ENCODE assay signal across 26 cellular contexts in the genomic region with DNA sequence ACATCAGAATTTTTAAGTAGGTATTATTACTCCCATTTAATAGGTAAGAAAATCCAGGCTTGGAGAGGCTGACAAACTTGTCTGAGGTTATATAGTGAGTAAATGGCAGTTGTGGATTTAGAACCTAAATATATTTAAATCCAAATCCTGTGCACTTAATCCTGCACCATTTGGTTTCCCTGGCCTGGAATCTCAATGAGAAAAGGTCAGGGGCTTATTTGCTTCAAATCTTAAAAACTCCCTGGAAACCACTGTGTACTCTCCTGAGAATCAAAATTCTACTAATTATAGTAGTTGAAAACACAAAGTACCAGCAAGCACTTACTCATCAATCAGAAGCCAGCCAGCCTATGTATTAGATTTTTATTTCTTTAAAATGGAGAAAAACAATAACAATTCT.
DNase-seq lines count a peak whose midpoint lies in the region; ATAC-seq, FAIRE-seq and TF ChIP-seq lines count a peak whose summit lies in the region.
"Had no signal": no experiment of that assay in that cellular context is flagged by ENCODE, and none has a peak within 500 bp of the region (broad histone marks: within the 10 kb centered on the region; RNA-seq: fewer than 3 reads in every experiment).

No MANE protein-coding gene starts in this region.

- H2AFZ ChIP-seq in endothelial cell of umbilical vein (ENCODE audit: low read depth, low read length) (no peak overlapping the region), HepG2 (ENCODE audit: low read length) (no peak overlapping the region)

- peak overlapping the region; percentile 5 for H3K27ac ChIP-seq in endothelial cell of umbilical vein (ENCODE audit: insufficient read depth, low read depth, low read length)
- no peak overlapping the region for H3K27ac ChIP-seq in HepG2 (ENCODE audit: extremely low read length, insufficient read depth, low read length)

- H3K9me3 ChIP-seq in endothelial cell of umbilical vein (replicated peaks; ENCODE audit: control insufficient read depth, insufficient read depth, low read length) (no peaks in the 10 kb centered on the region), HepG2 (ENCODE audit: low read length) (no peaks in the 10 kb centered on the region)
- H3K9me3 ChIP-seq: heart right ventricle, tibial artery had no signal

- H3K27ac Mint-ChIP-seq in nephron progenitor cell, result no peak overlapping the region
- H3K27ac Mint-ChIP-seq in activated T-helper 2 cell treated with anti-CD3 and anti-CD28 coated beads, Interferon-gamma antibody, Interleukin-2, Interleukin-4, amounts not matched to agents 10 μg/mL and 5 μg/mL and 100 μg/mL, durations not matched to agents 14 hours and 24 hours and 36 hours, result no peak overlapping the region
- H3K27ac Mint-ChIP-seq: activated naive CD4-positive, alpha-beta T cell treated with anti-CD3 and anti-CD28 coated beads, Interleukin-2, amount 50 U/mL, for 72 hours; activated T-cell treated with anti-CD3 and anti-CD28 coated beads, Interleukin-2, amount 50 U/mL, for 72 hours; CD4-positive, CD25-positive, alpha-beta regulatory T cell; memory B cell; natural killer cell had no signal

- peaks cover 90% of the 10 kb centered on the region for H3K79me2 ChIP-seq in endothelial cell of umbilical vein (ENCODE audit: control insufficient read depth, insufficient read depth, low read length)
- no peaks in the 10 kb centered on the region for H3K79me2 ChIP-seq in HepG2 (ENCODE audit: insufficient read depth, low read length)

- no peaks in the 10 kb centered on the region for H3K27me3 ChIP-seq in endothelial cell of umbilical vein (ENCODE audit: control insufficient read depth in 2 of 2, insufficient read depth in 2 of 2, low read length in 2 of 2)
- H3K27me3 ChIP-seq in HepG2 (ENCODE audit: control insufficient read depth in 1 of 2, insufficient read depth in 2 of 2, low read length in 2 of 2), result no peaks in the 10 kb centered on the region
- H3K27me3 ChIP-seq: heart right ventricle, tibial artery had no signal

- H3K4me1 ChIP-seq in endothelial cell of umbilical vein (ENCODE audit: control insufficient read depth, extremely low read depth, insufficient read depth, low read length), result peaks cover 30% of the 10 kb centered on the region
- H3K4me1 ChIP-seq in HepG2 (ENCODE audit: insufficient read depth, low read length), result no peaks in the 10 kb centered on the region

- H3K4me3 Mint-ChIP-seq in nephron progenitor cell, result peak overlapping the region; percentile 95
- H3K4me3 Mint-ChIP-seq in activated T-helper 2 cell treated with anti-CD3 and anti-CD28 coated beads, Interferon-gamma antibody, Interleukin-2, Interleukin-4, amounts not matched to agents 10 μg/mL and 5 μg/mL and 100 μg/mL, durations not matched to agents 14 hours and 24 hours and 36 hours (ENCODE audit: low read depth), result no peak overlapping the region
- H3K4me3 Mint-ChIP-seq: activated T-cell treated with anti-CD3 and anti-CD28 coated beads, Interleukin-2, amount 50 U/mL, for 72 hours; CD4-positive, CD25-positive, alpha-beta regulatory T cell; memory B cell; natural killer cell had no signal

- TF ChIP-seq CTCF in D721Med (IDR thresholded peaks at IDR 0.05; ENCODE audit: insufficient read depth, missing control alignments) (no peak), endothelial cell of umbilical vein (IDR thresholded peaks at IDR 0.05; ENCODE audit: extremely low read depth in 1 of 2, insufficient read depth in 1 of 2, low read depth in 1 of 2, low read length in 2 of 2) (no peak), nephron progenitor cell (IDR thresholded peaks at IDR 0.05) (no peak), HepG2 (CRISPR knock-in tag; IDR thresholded peaks at IDR 0.05) (no peak)

- no peak for ATAC-seq in HepG2
- ATAC-seq: activated CD4-positive, CD25-positive, alpha-beta regulatory T cell treated with anti-CD3 and anti-CD28 coated beads, Interleukin-2, amount 50 U/mL, for 24 hours; activated naive CD4-positive, alpha-beta T cell treated with anti-CD3 and anti-CD28 coated beads, Interleukin-2, amount 50 U/mL, for 72 hours; activated T-cell treated with anti-CD3 and anti-CD28 coated beads, Interleukin-2, amount 50 U/mL, for 72 hours; heart right ventricle; natural killer cell; stimulated activated naive CD8-positive, alpha-beta T cell treated with anti-CD3 and anti-CD28 coated beads, Interleukin-15, Interleukin-2, amounts not matched to agents 100 U/mL and 50 U/mL, for 24 hours had no signal

- POLR2A ChIA-PET in endothelial cell of umbilical vein (lab: Charles Lee) (interaction anchor here (0.6 kb wide), 1 partner anchor 31 kb away, joined by 5 read pairs; no protein-coding TSS in a partner anchor), HepG2 (lab: Yijun Ruan, JAX) (no interaction called here)

- H3K9me3 Mint-ChIP-seq in nephron progenitor cell, result no peaks in the 10 kb centered on the region
- no peaks in the 10 kb centered on the region for H3K9me3 Mint-ChIP-seq in activated T-helper 2 cell treated with anti-CD3 and anti-CD28 coated beads, Interferon-gamma antibody, Interleukin-2, Interleukin-4, amounts not matched to agents 10 μg/mL and 5 μg/mL and 100 μg/mL, durations not matched to agents 14 hours and 24 hours and 36 hours
- H3K9me3 Mint-ChIP-seq: activated naive CD4-positive, alpha-beta T cell treated with anti-CD3 and anti-CD28 coated beads, Interleukin-2, amount 50 U/mL, for 72 hours; activated T-cell treated with anti-CD3 and anti-CD28 coated beads, Interleukin-2, amount 50 U/mL, for 72 hours; CD4-positive, CD25-positive, alpha-beta regulatory T cell; memory B cell; natural killer cell had no signal

- FAIRE-seq in D721Med (lab: Jason Lieb, UNC) (peak; percentile 74), endothelial cell of umbilical vein (lab: Jason Lieb, UNC) (no peak), HepG2 (lab: Jason Lieb, UNC) (no peak)
- FAIRE-seq: colon, GM12892, keratinocyte had no signal

- H3K4me2 ChIP-seq in endothelial cell of umbilical vein (ENCODE audit: insufficient read depth, low read length) (no peak overlapping the region), HepG2 (ENCODE audit: low read depth, low read length) (no peak overlapping the region)
- H3K4me2 ChIP-seq: smooth muscle cell had no signal

- no peaks in the 10 kb centered on the region for H3K9me1 ChIP-seq in endothelial cell of umbilical vein (replicated peaks; ENCODE audit: control insufficient read depth, extremely low read depth, insufficient read depth, low read length)

- TF ChIP-seq POLR2A in endothelial cell of umbilical vein (IDR thresholded peaks at IDR 0.05; ENCODE audit: low read depth, low read length) (no peak), HepG2 (IDR thresholded peaks at IDR 0.05; ENCODE audit: insufficient read depth in 1 of 2, low read depth in 2 of 2, low read length in 2 of 2) (no peak)

- H4K20me1 ChIP-seq in endothelial cell of umbilical vein (replicated peaks; ENCODE audit: control insufficient read depth, extremely low read depth, insufficient read depth, low read length), result no peaks in the 10 kb centered on the region
- no peaks in the 10 kb centered on the region for H4K20me1 ChIP-seq in HepG2 (ENCODE audit: insufficient read depth, low read length)

- H3K27me3 Mint-ChIP-seq in nephron progenitor cell (ENCODE audit: low read depth, poor library complexity), result no peaks in the 10 kb centered on the region
- H3K27me3 Mint-ChIP-seq in activated T-helper 2 cell treated with anti-CD3 and anti-CD28 coated beads, Interferon-gamma antibody, Interleukin-2, Interleukin-4, amounts not matched to agents 10 μg/mL and 5 μg/mL and 100 μg/mL, durations not matched to agents 14 hours and 24 hours and 36 hours (ENCODE audit: low read depth), result peaks cover 2% of the 10 kb centered on the region
- H3K27me3 Mint-ChIP-seq: memory B cell had no signal

- intact Hi-C loops in endothelial cell of umbilical vein (cut with micrococcal nuclease), result no loop called here
- intact Hi-C loops in activated T-helper 2 cell treated with anti-CD3 and anti-CD28 coated beads, Interferon-gamma antibody, Interleukin-2, Interleukin-4, amounts not matched to agents 10 μg/mL and 5 μg/mL and 100 μg/mL, durations not matched to agents 14 hours and 24 hours and 36 hours (cut with micrococcal nuclease), result no loop called here
- intact Hi-C loops in HepG2 (cut with micrococcal nuclease; ENCODE audit: unreplicated experiment), result no loop called here

- dilution Hi-C loops in endothelial cell of umbilical vein (cut with MboI; ENCODE audit: extremely low pct_ligation_motif_present, low sequenced_read_pairs), result no loop called here

- BruUV-seq in endothelial cell of umbilical vein (replicated peaks; lab: Mats Ljungman, UMichigan) (no TSS peak), HepG2 (replicated peaks; lab: Mats Ljungman, UMichigan) (no TSS peak)

- H3K36me3 ChIP-seq in endothelial cell of umbilical vein (ENCODE audit: control insufficient read depth in 2 of 2, extremely low read depth in 1 of 2, insufficient read depth in 2 of 2, low read length in 2 of 2) (peaks cover 15 to 16% of the 10 kb centered on the region in 2 experiments), HepG2 (replicated peaks in 1 of 2; ENCODE audit: control insufficient read depth in 1 of 2, insufficient read depth in 2 of 2, low read length in 2 of 2) (peaks cover 14 to 21% of the 10 kb centered on the region in 2 experiments; a peak in 4 of 5 replicates)

- CTCF ChIA-PET in endothelial cell of umbilical vein (lab: Charles Lee) (interaction anchor here (1.3 to 1.9 kb wide), 3 partner anchors 15 to 133 kb away, joined by 4 to 9 read pairs (median 7); a partner anchor contains a TSS), HepG2 (lab: Yijun Ruan, JAX; ENCODE audit: low intra/inter-chr PET ratio, low total read pairs) (no interaction called here)

- H3K4me3 ChIP-seq in endothelial cell of umbilical vein (replicated peaks in 1 of 3; ENCODE audit: insufficient read depth in 1 of 3, low read depth in 1 of 3, low read length in 3 of 3) (no peak overlapping the region), HepG2 (replicated peaks in 1 of 3; ENCODE audit: insufficient read depth in 1 of 3, low read depth in 2 of 3, low read length in 3 of 3) (no peak overlapping the region)
- H3K4me3 ChIP-seq: heart right ventricle, smooth muscle cell had no signal

- TF ChIP-seq RAD21 in HepG2 (CRISPR knock-in tag; IDR thresholded peaks at IDR 0.05), result no peak

- in situ Hi-C loops in HepG2 (cut with HindIII; ENCODE audit: extremely low pct_ligation_motif_present, low pct_unique_long_range_greater_than_20kb), result no loop called here

- no peak for DNase-seq in D721Med (ENCODE audit: insufficient read length, low spot score)
- DNase-seq in LHCN-M2 (ENCODE audit: low read depth), result peak; percentile 36
- no peak for DNase-seq in endothelial cell of umbilical vein (ENCODE audit: low read depth, low spot score)
- DNase-seq in nephron progenitor cell, result no peak
- DNase-seq in NCI-H345 treated with DMSO at 0.1 percent for 48 hours (lab: John Stamatoyannopoulos, UW; ENCODE audit: unreplicated experiment), result no peak
- DNase-seq in activated T-helper 2 cell treated with anti-CD3 and anti-CD28 coated beads, Interferon-gamma antibody, Interleukin-2, Interleukin-4, amounts not matched to agents 10 μg/mL and 5 μg/mL and 100 μg/mL, durations not matched to agents 14 hours and 24 hours and 36 hours (ENCODE audit: low spot score), result no peak
- DNase-seq in GM03348 (ENCODE audit: low spot score), result no peak
- no peak for DNase-seq in HepG2 (ENCODE audit: low spot score)
- DNase-seq: activated T-cell treated with anti-CD3 and anti-CD28 coated beads, Interleukin-2, amount 50 U/mL, for 72 hours; CD4-positive, CD25-positive, alpha-beta regulatory T cell; HCEC 1CT; heart right ventricle; IMR-90; natural killer cell; NCI-H1436; NCI-H526; stimulated activated CD4-positive, alpha-beta T cell treated with anti-CD3 and anti-CD28 coated beads, Interleukin-2, amount 100 ng/mL, for 48 hours; stimulated activated naive CD8-positive, alpha-beta T cell treated with anti-CD3 and anti-CD28 coated beads, Interleukin-15, Interleukin-2, amounts not matched to agents 100 U/mL and 50 U/mL, for 24 hours; tibial artery had no signal

- no peak for TF ChIP-seq EP300 in HepG2 (IDR thresholded peaks at IDR 0.05; ENCODE audit: low read depth in 2 of 2, low read length in 2 of 2)
- TF ChIP-seq EP300 in HepG2 (CRISPR knock-in tag; IDR thresholded peaks at IDR 0.05; ENCODE audit: borderline replicate concordance), result no peak

- H3K9ac ChIP-seq in endothelial cell of umbilical vein (replicated peaks; ENCODE audit: extremely low read depth, insufficient read depth, low read length), result no peak overlapping the region
- H3K9ac ChIP-seq in HepG2 (ENCODE audit: insufficient read depth, low read depth, low read length), result no peak overlapping the region

- H3K4me1 Mint-ChIP-seq in nephron progenitor cell, result peaks cover 48% of the 10 kb centered on the region
- peaks cover 4% of the 10 kb centered on the region for H3K4me1 Mint-ChIP-seq in activated T-helper 2 cell treated with anti-CD3 and anti-CD28 coated beads, Interferon-gamma antibody, Interleukin-2, Interleukin-4, amounts not matched to agents 10 μg/mL and 5 μg/mL and 100 μg/mL, durations not matched to agents 14 hours and 24 hours and 36 hours (ENCODE audit: low read depth)
- H3K4me1 Mint-ChIP-seq: CD4-positive, CD25-positive, alpha-beta regulatory T cell; memory B cell had no signal

- peaks cover 18% of the 10 kb centered on the region for H3K36me3 Mint-ChIP-seq in nephron progenitor cell (ENCODE audit: low read depth)
- H3K36me3 Mint-ChIP-seq in activated T-helper 2 cell treated with anti-CD3 and anti-CD28 coated beads, Interferon-gamma antibody, Interleukin-2, Interleukin-4, amounts not matched to agents 10 μg/mL and 5 μg/mL and 100 μg/mL, durations not matched to agents 14 hours and 24 hours and 36 hours (ENCODE audit: low read depth), result no peaks in the 10 kb centered on the region
- H3K36me3 Mint-ChIP-seq: activated naive CD4-positive, alpha-beta T cell treated with anti-CD3 and anti-CD28 coated beads, Interleukin-2, amount 50 U/mL, for 72 hours; natural killer cell had no signal
